ENCODE assay signal across 1 cellular context in genomic region chr3:10224794-10225660, GRCh38.
TF ChIP-seq lines count a peak whose summit lies in the region.

No MANE protein-coding gene starts in this region.

TF ChIP-seq in HEK293, 187 proteins besides CTCF, POLR2A, EP300 and RAD21 (continued from another document):
- TF ChIP-seq ZBTB11 (tag by site-specific recombination; conservative IDR thresholded peaks at IDR 0.05; ENCODE audit: low read depth) = peak; percentile 62
- TF ChIP-seq ZNF600 (tag by site-specific recombination; IDR thresholded peaks at IDR 0.05) = peak; percentile 77
- peak; percentile 53; the same call in 1 of the 2 replicates for TF ChIP-seq ZNF692 (tag by site-specific recombination; IDR thresholded peaks at IDR 0.05)
- TF ChIP-seq SP2 (tag by site-specific recombination; IDR thresholded peaks at IDR 0.05) = 0 out of 2 replicates have a peak, but pooled peaks have one; percentile 8
- TF ChIP-seq ZNF2 (tag by site-specific recombination; IDR thresholded peaks at IDR 0.05) = peak; percentile 47; the same call in 1 of the 2 replicates
- no peak for TF ChIP-seq HOXD13 (CRISPR knock-in tag; IDR thresholded peaks at IDR 0.05; ENCODE audit: borderline replicate concordance)
- peak; percentile 59 for TF ChIP-seq KLF1 (tag by site-specific recombination; IDR thresholded peaks at IDR 0.05)
- TF ChIP-seq PATZ1 (tag by site-specific recombination; IDR thresholded peaks at IDR 0.05) = peak; percentile 66
- peak; percentile 30; the same call in 1 of the 2 replicates for TF ChIP-seq ZFHX2 (tag by site-specific recombination; conservative IDR thresholded peaks at IDR 0.05)
- 0 out of 2 replicates have a peak, but pooled peaks have one; percentile 11 for TF ChIP-seq PRDM1 (tag by site-specific recombination; IDR thresholded peaks at IDR 0.05)
- 0 out of 2 replicates have a peak, but pooled peaks have one; percentile 24 for TF ChIP-seq PRDM10 (tag by site-specific recombination; IDR thresholded peaks at IDR 0.05)
- peak; percentile 75 for TF ChIP-seq ZXDB (tag by site-specific recombination; IDR thresholded peaks at IDR 0.05)
- 0 out of 2 replicates have a peak, but pooled peaks have one; percentile 32 for TF ChIP-seq ZBTB20 (tag by site-specific recombination; IDR thresholded peaks at IDR 0.05)
- TF ChIP-seq ZFP37 (tag by site-specific recombination; IDR thresholded peaks at IDR 0.05) = no peak
- no peak for TF ChIP-seq ZNF426 (tag by site-specific recombination; IDR thresholded peaks at IDR 0.05)
- peak; percentile 77 for TF ChIP-seq ZBTB17 (tag by site-specific recombination; IDR thresholded peaks at IDR 0.05)
- peak; percentile 95 for TF ChIP-seq ZBTB48 (tag by site-specific recombination; IDR thresholded peaks at IDR 0.05)
